In the genomic region with DNA sequence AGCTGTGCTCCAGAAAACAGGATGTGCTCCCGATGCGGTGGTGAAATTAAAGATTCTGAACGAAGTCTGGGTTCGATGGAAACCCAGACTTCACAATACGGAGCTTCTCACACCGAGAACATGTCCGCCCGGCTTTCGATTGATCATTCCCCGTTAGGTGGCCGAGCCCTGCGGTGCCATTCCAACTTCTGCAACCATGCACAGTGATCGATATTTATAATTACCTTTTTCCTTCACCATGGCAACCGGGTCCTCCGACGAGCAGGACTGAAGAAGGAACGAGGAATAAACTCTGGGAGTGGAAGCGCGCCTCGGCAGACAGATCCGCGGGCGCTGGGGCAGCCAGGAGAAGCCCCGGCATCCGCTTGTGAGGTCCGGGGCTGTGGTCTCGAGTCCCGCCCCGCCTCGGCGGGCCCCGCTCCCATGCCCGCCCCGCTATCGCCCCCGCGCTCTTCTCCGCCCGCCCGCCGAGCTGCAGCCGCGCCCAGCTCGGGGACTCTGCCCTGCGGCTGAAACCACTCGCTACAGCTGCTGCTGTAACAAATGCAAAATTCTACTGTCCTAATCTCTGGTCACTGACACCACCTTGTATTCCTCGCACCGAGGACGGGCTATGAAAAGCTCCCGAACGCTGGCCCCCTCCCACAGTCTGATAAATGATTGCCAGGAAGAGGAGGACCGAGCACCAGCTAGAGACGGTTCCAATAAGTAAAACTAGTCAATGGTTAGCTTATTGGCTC, we compare ENCODE assay signal across 1 cellular context.
TF ChIP-seq lines count a peak whose summit lies in the region.

No MANE protein-coding gene starts in this region.

TF ChIP-seq in HepG2, 621 proteins besides CTCF, POLR2A, EP300 and RAD21 (continued from another document):
- TF ChIP-seq, protein P1, sequence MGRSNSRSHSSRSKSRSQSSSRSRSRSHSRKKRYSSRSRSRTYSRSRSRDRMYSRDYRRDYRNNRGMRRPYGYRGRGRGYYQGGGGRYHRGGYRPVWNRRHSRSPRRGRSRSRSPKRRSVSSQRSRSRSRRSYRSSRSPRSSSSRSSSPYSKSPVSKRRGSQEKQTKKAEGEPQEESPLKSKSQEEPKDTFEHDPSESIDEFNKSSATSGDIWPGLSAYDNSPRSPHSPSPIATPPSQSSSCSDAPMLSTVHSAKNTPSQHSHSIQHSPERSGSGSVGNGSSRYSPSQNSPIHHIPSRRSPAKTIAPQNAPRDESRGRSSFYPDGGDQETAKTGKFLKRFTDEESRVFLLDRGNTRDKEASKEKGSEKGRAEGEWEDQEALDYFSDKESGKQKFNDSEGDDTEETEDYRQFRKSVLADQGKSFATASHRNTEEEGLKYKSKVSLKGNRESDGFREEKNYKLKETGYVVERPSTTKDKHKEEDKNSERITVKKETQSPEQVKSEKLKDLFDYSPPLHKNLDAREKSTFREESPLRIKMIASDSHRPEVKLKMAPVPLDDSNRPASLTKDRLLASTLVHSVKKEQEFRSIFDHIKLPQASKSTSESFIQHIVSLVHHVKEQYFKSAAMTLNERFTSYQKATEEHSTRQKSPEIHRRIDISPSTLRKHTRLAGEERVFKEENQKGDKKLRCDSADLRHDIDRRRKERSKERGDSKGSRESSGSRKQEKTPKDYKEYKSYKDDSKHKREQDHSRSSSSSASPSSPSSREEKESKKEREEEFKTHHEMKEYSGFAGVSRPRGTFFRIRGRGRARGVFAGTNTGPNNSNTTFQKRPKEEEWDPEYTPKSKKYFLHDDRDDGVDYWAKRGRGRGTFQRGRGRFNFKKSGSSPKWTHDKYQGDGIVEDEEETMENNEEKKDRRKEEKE (IDR thresholded peaks at IDR 0.05): no peak
- TF ChIP-seq, protein P2, sequence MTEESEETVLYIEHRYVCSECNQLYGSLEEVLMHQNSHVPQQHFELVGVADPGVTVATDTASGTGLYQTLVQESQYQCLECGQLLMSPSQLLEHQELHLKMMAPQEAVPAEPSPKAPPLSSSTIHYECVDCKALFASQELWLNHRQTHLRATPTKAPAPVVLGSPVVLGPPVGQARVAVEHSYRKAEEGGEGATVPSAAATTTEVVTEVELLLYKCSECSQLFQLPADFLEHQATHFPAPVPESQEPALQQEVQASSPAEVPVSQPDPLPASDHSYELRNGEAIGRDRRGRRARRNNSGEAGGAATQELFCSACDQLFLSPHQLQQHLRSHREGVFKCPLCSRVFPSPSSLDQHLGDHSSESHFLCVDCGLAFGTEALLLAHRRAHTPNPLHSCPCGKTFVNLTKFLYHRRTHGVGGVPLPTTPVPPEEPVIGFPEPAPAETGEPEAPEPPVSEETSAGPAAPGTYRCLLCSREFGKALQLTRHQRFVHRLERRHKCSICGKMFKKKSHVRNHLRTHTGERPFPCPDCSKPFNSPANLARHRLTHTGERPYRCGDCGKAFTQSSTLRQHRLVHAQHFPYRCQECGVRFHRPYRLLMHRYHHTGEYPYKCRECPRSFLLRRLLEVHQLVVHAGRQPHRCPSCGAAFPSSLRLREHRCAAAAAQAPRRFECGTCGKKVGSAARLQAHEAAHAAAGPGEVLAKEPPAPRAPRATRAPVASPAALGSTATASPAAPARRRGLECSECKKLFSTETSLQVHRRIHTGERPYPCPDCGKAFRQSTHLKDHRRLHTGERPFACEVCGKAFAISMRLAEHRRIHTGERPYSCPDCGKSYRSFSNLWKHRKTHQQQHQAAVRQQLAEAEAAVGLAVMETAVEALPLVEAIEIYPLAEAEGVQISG (CRISPR knock-in tag; IDR thresholded peaks at IDR 0.05): no peak
- TF ChIP-seq ZNF629 (CRISPR knock-in tag; conservative IDR thresholded peaks at IDR 0.05): no peak
- TF ChIP-seq NBN (conservative IDR thresholded peaks at IDR 0.05): no peak
- peak; percentile 37; the same call in 1 of the 2 replicates for TF ChIP-seq ZNF777 (CRISPR knock-in tag; IDR thresholded peaks at IDR 0.05)
- TF ChIP-seq ZNF234 (CRISPR knock-in tag; conservative IDR thresholded peaks at IDR 0.05): no peak
- TF ChIP-seq ZNF282 (IDR thresholded peaks at IDR 0.05; ENCODE audit: partially characterized antibody): no peak
- TF ChIP-seq, protein P3, sequence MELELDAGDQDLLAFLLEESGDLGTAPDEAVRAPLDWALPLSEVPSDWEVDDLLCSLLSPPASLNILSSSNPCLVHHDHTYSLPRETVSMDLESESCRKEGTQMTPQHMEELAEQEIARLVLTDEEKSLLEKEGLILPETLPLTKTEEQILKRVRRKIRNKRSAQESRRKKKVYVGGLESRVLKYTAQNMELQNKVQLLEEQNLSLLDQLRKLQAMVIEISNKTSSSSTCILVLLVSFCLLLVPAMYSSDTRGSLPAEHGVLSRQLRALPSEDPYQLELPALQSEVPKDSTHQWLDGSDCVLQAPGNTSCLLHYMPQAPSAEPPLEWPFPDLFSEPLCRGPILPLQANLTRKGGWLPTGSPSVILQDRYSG (CRISPR knock-in tag; IDR thresholded peaks at IDR 0.05): no peak
- TF ChIP-seq NR1H2 (CRISPR knock-in tag; IDR thresholded peaks at IDR 0.05; ENCODE audit: borderline replicate concordance, low read depth): no peak
- TF ChIP-seq, protein P4, sequence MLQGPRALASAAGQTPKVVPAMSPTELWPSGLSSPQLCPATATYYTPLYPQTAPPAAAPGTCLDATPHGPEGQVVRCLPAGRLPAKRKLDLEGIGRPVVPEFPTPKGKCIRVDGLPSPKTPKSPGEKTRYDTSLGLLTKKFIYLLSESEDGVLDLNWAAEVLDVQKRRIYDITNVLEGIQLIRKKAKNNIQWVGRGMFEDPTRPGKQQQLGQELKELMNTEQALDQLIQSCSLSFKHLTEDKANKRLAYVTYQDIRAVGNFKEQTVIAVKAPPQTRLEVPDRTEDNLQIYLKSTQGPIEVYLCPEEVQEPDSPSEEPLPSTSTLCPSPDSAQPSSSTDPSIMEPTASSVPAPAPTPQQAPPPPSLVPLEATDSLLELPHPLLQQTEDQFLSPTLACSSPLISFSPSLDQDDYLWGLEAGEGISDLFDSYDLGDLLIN (CRISPR knock-in tag; IDR thresholded peaks at IDR 0.05; ENCODE audit: borderline replicate concordance): no peak
- TF ChIP-seq RBM39 (IDR thresholded peaks at IDR 0.05; ENCODE audit: low read depth, low read length, poor library complexity, severe bottlenecking): no peak
- TF ChIP-seq CHCHD3 (CRISPR knock-in tag; IDR thresholded peaks at IDR 0.05): no peak
